ENCODE assay signal across 1 cellular context in the genomic region with DNA sequence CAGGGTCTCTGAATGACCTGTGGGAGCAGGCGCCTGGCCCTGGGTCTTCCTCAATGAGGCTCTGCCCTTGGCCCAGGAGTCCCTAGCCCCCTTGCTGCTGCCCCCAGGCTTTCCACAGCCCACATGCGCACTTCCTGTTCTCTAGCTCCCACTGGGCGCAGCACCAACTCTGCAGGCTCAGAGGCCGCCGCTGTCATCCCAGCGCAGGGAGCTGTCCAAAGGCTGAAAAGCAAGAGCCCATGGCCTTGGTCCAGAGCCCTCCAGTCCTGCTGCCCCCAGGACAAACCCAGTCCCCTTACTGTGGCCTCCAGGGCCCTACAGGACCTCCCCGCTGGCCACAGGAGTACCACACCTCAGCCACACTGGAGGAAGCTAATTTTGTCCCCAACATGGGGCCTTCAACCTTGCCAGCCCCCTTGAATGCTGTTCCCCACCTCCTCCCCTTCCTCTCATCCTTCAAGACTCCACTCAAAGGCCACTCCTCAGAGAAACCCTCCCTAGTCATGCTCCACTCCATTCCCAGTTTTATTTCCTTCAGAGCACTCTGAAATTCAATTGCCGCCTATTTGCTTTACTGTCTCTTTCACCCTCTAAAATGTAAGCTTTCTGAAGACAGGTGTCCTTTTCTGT.
TF ChIP-seq lines count a peak whose summit lies in the region.

No MANE protein-coding gene starts in this region.

TF ChIP-seq in K562, 482 proteins besides CTCF, POLR2A, EP300 and RAD21 (continued from another document and continues in another):
- no peak for TF ChIP-seq RNF219 (CRISPR knock-in tag; IDR thresholded peaks at IDR 0.05)
- no peak for TF ChIP-seq GTF2A2 (tag; IDR thresholded peaks at IDR 0.05)
- TF ChIP-seq PCBP2 (IDR thresholded peaks at IDR 0.05; ENCODE audit: low read depth, low read length, poor library complexity, severe bottlenecking), result no peak
- TF ChIP-seq TGIF2 (CRISPR knock-in tag; IDR thresholded peaks at IDR 0.05), result no peak
- no peak for TF ChIP-seq ARID1B (IDR thresholded peaks at IDR 0.05)
- no peak for TF ChIP-seq RBM15 (IDR thresholded peaks at IDR 0.05; ENCODE audit: insufficient read depth, low read length)
- TF ChIP-seq ZNF232 (CRISPR knock-in tag; IDR thresholded peaks at IDR 0.05), result peak; percentile 88
- TF ChIP-seq RFX7 (CRISPR knock-in tag; IDR thresholded peaks at IDR 0.05), result no peak
- TF ChIP-seq ZBTB33 (CRISPR knock-in tag; IDR thresholded peaks at IDR 0.05), result no peak
- no peak for TF ChIP-seq CREB1 (IDR thresholded peaks at IDR 0.05)
- no peak for TF ChIP-seq CREB1 (CRISPR knock-in tag; IDR thresholded peaks at IDR 0.05)
- no peak for TF ChIP-seq KLF16 (IDR thresholded peaks at IDR 0.05)
- TF ChIP-seq TCF15 (CRISPR knock-in tag; IDR thresholded peaks at IDR 0.05), result no peak
- peak; percentile 86 for TF ChIP-seq ZNF766 (CRISPR knock-in tag; conservative IDR thresholded peaks at IDR 0.05)
- peak in 1 of 2 experiments; percentile 80; a peak in 1 of 4 replicates for TF ChIP-seq SIN3A (IDR thresholded peaks at IDR 0.05; ENCODE audit: borderline replicate concordance in 2 of 2, control insufficient read depth in 1 of 2, low read depth in 2 of 2, low read length in 2 of 2)
- no peak for TF ChIP-seq TAF15 (IDR thresholded peaks at IDR 0.05; ENCODE audit: low read depth, low read length)
- no peak; the same call in 1 of the 2 replicates for TF ChIP-seq ZNF263 (CRISPR knock-in tag; IDR thresholded peaks at IDR 0.05; ENCODE audit: borderline replicate concordance)
- TF ChIP-seq SREBF1 (IDR thresholded peaks at IDR 0.05; ENCODE audit: borderline replicate concordance, low read depth, low read length), result no peak
- no peak for TF ChIP-seq ZNF140 (CRISPR knock-in tag; IDR thresholded peaks at IDR 0.05)
- TF ChIP-seq HMGXB4 (CRISPR knock-in tag; IDR thresholded peaks at IDR 0.05), result no peak
- TF ChIP-seq RAD51 (IDR thresholded peaks at IDR 0.05; ENCODE audit: borderline replicate concordance, low read depth), result no peak
- no peak for TF ChIP-seq BCOR (IDR thresholded peaks at IDR 0.05)
- no peak for TF ChIP-seq ZSCAN32 (CRISPR knock-in tag; IDR thresholded peaks at IDR 0.05)
- TF ChIP-seq, protein P1, sequence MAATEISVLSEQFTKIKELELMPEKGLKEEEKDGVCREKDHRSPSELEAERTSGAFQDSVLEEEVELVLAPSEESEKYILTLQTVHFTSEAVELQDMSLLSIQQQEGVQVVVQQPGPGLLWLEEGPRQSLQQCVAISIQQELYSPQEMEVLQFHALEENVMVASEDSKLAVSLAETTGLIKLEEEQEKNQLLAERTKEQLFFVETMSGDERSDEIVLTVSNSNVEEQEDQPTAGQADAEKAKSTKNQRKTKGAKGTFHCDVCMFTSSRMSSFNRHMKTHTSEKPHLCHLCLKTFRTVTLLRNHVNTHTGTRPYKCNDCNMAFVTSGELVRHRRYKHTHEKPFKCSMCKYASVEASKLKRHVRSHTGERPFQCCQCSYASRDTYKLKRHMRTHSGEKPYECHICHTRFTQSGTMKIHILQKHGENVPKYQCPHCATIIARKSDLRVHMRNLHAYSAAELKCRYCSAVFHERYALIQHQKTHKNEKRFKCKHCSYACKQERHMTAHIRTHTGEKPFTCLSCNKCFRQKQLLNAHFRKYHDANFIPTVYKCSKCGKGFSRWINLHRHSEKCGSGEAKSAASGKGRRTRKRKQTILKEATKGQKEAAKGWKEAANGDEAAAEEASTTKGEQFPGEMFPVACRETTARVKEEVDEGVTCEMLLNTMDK (IDR thresholded peaks at IDR 0.05; ENCODE audit: borderline replicate concordance, insufficient read depth, low read depth, low read length, poor library complexity, severe bottlenecking), result no peak
- no peak for TF ChIP-seq ZNF354B (CRISPR knock-in tag; IDR thresholded peaks at IDR 0.05)
- no peak for TF ChIP-seq NCOA6 (IDR thresholded peaks at IDR 0.05)
- TF ChIP-seq ZNF644 (tag; IDR thresholded peaks at IDR 0.05; ENCODE audit: low read depth), result peak; percentile 57; the same call in 1 of the 2 replicates
- TF ChIP-seq BRF2 (IDR thresholded peaks at IDR 0.05; ENCODE audit: borderline replicate concordance, insufficient read depth, insufficient read length), result no peak
- no peak for TF ChIP-seq OTX1 (CRISPR knock-in tag; IDR thresholded peaks at IDR 0.05)
- TF ChIP-seq NCOA1 (IDR thresholded peaks at IDR 0.05; ENCODE audit: low read depth), result no peak
- TF ChIP-seq CHCHD3 (CRISPR knock-in tag; IDR thresholded peaks at IDR 0.05), result no peak
- TF ChIP-seq SMARCC2 (IDR thresholded peaks at IDR 0.05; ENCODE audit: low read depth), result no peak
- peak; percentile 75 to 77 for TF ChIP-seq NRF1 (conservative IDR thresholded peaks at IDR 0.05 in 1 of 2, IDR thresholded peaks at IDR 0.05 in 1 of 2)
- TF ChIP-seq ZNF184 (CRISPR knock-in tag; IDR thresholded peaks at IDR 0.05), result no peak
- TF ChIP-seq BRD4 (IDR thresholded peaks at IDR 0.05), result no peak
- TF ChIP-seq ILF3 (IDR thresholded peaks at IDR 0.05; ENCODE audit: borderline replicate concordance), result no peak
- no peak for TF ChIP-seq SAP30 (IDR thresholded peaks at IDR 0.05; ENCODE audit: borderline replicate concordance, insufficient read depth, low read depth, low read length, poor library complexity, severe bottlenecking)
- TF ChIP-seq TRIM25 (IDR thresholded peaks at IDR 0.05; ENCODE audit: borderline replicate concordance), result no peak
- TF ChIP-seq SMC3 (conservative IDR thresholded peaks at IDR 0.05; ENCODE audit: insufficient read depth, low read depth, low read length), result no peak
- no peak for TF ChIP-seq JUNB (CRISPR knock-in tag; conservative IDR thresholded peaks at IDR 0.05)
- TF ChIP-seq ZNF445 (CRISPR knock-in tag; IDR thresholded peaks at IDR 0.05; ENCODE audit: low read depth), result no peak
- no peak for TF ChIP-seq EP400 (IDR thresholded peaks at IDR 0.05)
- no peak for TF ChIP-seq PTRF (tag; IDR thresholded peaks at IDR 0.05)
- peak; percentile 88 for TF ChIP-seq SPI1 (IDR thresholded peaks at IDR 0.05; ENCODE audit: borderline replicate concordance, low read depth, low read length)
- TF ChIP-seq HMBOX1 (IDR thresholded peaks at IDR 0.05), result no peak
- no peak for TF ChIP-seq ZNF165 (CRISPR knock-in tag; IDR thresholded peaks at IDR 0.05; ENCODE audit: borderline replicate concordance)
- TF ChIP-seq CEBPG (CRISPR knock-in tag; IDR thresholded peaks at IDR 0.05), result no peak
- TF ChIP-seq CEBPG (tag; conservative IDR thresholded peaks at IDR 0.05 in 1 of 2, IDR thresholded peaks at IDR 0.05 in 1 of 2), result no peak
- TF ChIP-seq, protein P2, sequence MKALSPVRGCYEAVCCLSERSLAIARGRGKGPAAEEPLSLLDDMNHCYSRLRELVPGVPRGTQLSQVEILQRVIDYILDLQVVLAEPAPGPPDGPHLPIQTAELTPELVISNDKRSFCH (CRISPR knock-in tag; IDR thresholded peaks at IDR 0.05), result no peak
- TF ChIP-seq, protein P2 (tag; IDR thresholded peaks at IDR 0.05), result no peak
- no peak for TF ChIP-seq CSDE1 (IDR thresholded peaks at IDR 0.05)
- TF ChIP-seq SMAD2 (IDR thresholded peaks at IDR 0.05; ENCODE audit: low read depth, low read length), result no peak
- no peak for TF ChIP-seq KLF1 (tag; IDR thresholded peaks at IDR 0.05)
- no peak for TF ChIP-seq NR3C1 (CRISPR knock-in tag; IDR thresholded peaks at IDR 0.05)
- no peak for TF ChIP-seq SRSF3 (IDR thresholded peaks at IDR 0.05; ENCODE audit: insufficient read depth, low read length)
